Comparison of ENCODE assay signal across 14 cellular contexts in the genomic region with DNA sequence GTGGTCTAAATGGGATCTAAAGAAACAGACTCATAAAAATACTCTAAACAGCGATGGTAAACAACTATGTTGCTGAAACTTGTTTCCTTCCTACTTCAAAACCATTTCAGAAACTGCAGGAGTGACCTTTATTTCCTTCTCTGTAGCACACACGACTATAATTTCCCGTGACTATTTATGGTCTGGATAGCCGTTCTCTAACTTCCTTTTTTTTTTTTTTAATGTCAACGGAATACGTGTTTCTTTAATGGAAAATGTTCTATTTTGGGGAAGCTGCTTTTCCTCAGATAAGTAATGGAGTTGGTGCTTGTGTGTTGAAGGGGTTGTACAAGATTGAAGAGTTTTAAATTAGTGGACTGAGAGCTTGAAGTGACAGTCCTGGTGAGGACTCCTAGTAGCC.
A peak's percentile ranks its signal among the peaks of the same experiment; 100 is the strongest.
DNase-seq lines count a peak whose midpoint lies in the region; ATAC-seq, FAIRE-seq and TF ChIP-seq lines count a peak whose summit lies in the region.
"Had no signal": no experiment of that assay in that cellular context is flagged by ENCODE, and none has a peak within 500 bp of the region (broad histone marks: within the 10 kb centered on the region; RNA-seq: fewer than 3 reads in every experiment).

No MANE protein-coding gene starts in this region.

- ATAC-seq in natural killer cell (no peak), GM21717 (IDR thresholded peaks at IDR 0.05; ENCODE audit: unreplicated experiment) (no peak)
- ATAC-seq in natural killer cell treated with Interleukin-12 subunit alpha and Interleukin-12 subunit beta and Interleukin-15 and Interleukin-18, amount 100 ng/mL, for 72 hours = no peak
- ATAC-seq: foreskin keratinocyte had no signal

- TF ChIP-seq CTCF in natural killer cell (IDR thresholded peaks at IDR 0.05) = no peak
- no peak for TF ChIP-seq CTCF in coronary artery (IDR thresholded peaks at IDR 0.05)
- no peak for TF ChIP-seq CTCF in mesothelial cell of epicardium (IDR thresholded peaks at IDR 0.05; ENCODE audit: unreplicated experiment)

- no peaks in the 10 kb centered on the region for H3K27me3 Mint-ChIP-seq in natural killer cell (ENCODE audit: low read depth in 2 of 2)
- no peaks in the 10 kb centered on the region for H3K27me3 Mint-ChIP-seq in natural killer cell treated with Interleukin-12 subunit alpha and Interleukin-12 subunit beta and Interleukin-15 and Interleukin-18, amount 100 ng/mL, for 72 hours
- H3K27me3 Mint-ChIP-seq in mesothelial cell of epicardium (ENCODE audit: low read depth) = no peaks in the 10 kb centered on the region

- DNase-seq in natural killer cell (no peak), coronary artery (ENCODE audit: low spot score) (no peak), mesothelial cell of epicardium (ENCODE audit: low spot score in 2 of 2, unreplicated experiment in 2 of 2) (no peak), NCI-H748 treated with DMSO at 0.1 percent for 48 hours (lab: John Stamatoyannopoulos, UW) (no peak), NCI-H526 treated with DMSO at 0.1 percent for 48 hours (lab: John Stamatoyannopoulos, UW) (no peak), urothelium cell line (ENCODE audit: low spot score) (no peak)
- DNase-seq in natural killer cell treated with Interleukin-12 subunit alpha and Interleukin-12 subunit beta and Interleukin-15 and Interleukin-18, amount 100 ng/mL, for 72 hours (ENCODE audit: low spot score) = no peak
- DNase-seq: DMS79, foreskin keratinocyte, NCI-H345 had no signal

- H3K4me3 ChIP-seq in coronary artery = no peak overlapping the region
- H3K4me3 ChIP-seq: smooth muscle cell had no signal

- FAIRE-seq in urothelium cell line (lab: Jason Lieb, UNC) = no peak
- FAIRE-seq: bronchial epithelial cell had no signal

- intact Hi-C loops in natural killer cell (cut with micrococcal nuclease) = no loop called here

- H3K4me1 Mint-ChIP-seq in natural killer cell (peaks cover 5% of the 10 kb centered on the region in 2 donors), mesothelial cell of epicardium (peaks cover 39% of the 10 kb centered on the region)
- no peaks in the 10 kb centered on the region for H3K4me1 Mint-ChIP-seq in natural killer cell treated with Interleukin-12 subunit alpha and Interleukin-12 subunit beta and Interleukin-15 and Interleukin-18, amount 100 ng/mL, for 72 hours (ENCODE audit: low read depth in 2 of 2)

- peak overlapping the region; percentile 60 to 78 for H3K27ac ChIP-seq in coronary artery
- H3K27ac ChIP-seq: foreskin keratinocyte had no signal

- H3K27ac Mint-ChIP-seq in natural killer cell (no peak overlapping the region), mesothelial cell of epicardium (peak overlapping the region; percentile 67)
- no peak overlapping the region for H3K27ac Mint-ChIP-seq in natural killer cell treated with Interleukin-12 subunit alpha and Interleukin-12 subunit beta and Interleukin-15 and Interleukin-18, amount 100 ng/mL, for 72 hours
- H3K27ac Mint-ChIP-seq: T-helper 1 cell treated with Interleukin-12 subunit alpha and Interleukin-12 subunit beta and Interleukin-4 antibody, amounts not matched to agents 30 μg/mL and 1 μg/mL, for 36 hours had no signal

- H3K4me3 Mint-ChIP-seq in natural killer cell = peak overlapping the region; percentile 17
- H3K4me3 Mint-ChIP-seq in natural killer cell treated with Interleukin-12 subunit alpha and Interleukin-12 subunit beta and Interleukin-15 and Interleukin-18, amount 100 ng/mL, for 72 hours = no peak overlapping the region
- H3K4me3 Mint-ChIP-seq in mesothelial cell of epicardium = no peak overlapping the region
- H3K4me3 Mint-ChIP-seq: T-helper 1 cell treated with Interleukin-12 subunit alpha and Interleukin-12 subunit beta and Interleukin-4 antibody, amounts not matched to agents 30 μg/mL and 1 μg/mL, for 36 hours had no signal

- H3K36me3 Mint-ChIP-seq in natural killer cell = no peaks in the 10 kb centered on the region
- H3K36me3 Mint-ChIP-seq in natural killer cell treated with Interleukin-12 subunit alpha and Interleukin-12 subunit beta and Interleukin-15 and Interleukin-18, amount 100 ng/mL, for 72 hours = no peaks in the 10 kb centered on the region
- peaks cover 3% of the 10 kb centered on the region for H3K36me3 Mint-ChIP-seq in mesothelial cell of epicardium

- H3K9me3 Mint-ChIP-seq in natural killer cell (no peaks in the 10 kb centered on the region), mesothelial cell of epicardium (no peaks in the 10 kb centered on the region)
- H3K9me3 Mint-ChIP-seq in natural killer cell treated with Interleukin-12 subunit alpha and Interleukin-12 subunit beta and Interleukin-15 and Interleukin-18, amount 100 ng/mL, for 72 hours = no peaks in the 10 kb centered on the region
- H3K9me3 Mint-ChIP-seq: T-helper 1 cell treated with Interleukin-12 subunit alpha and Interleukin-12 subunit beta and Interleukin-4 antibody, amounts not matched to agents 30 μg/mL and 1 μg/mL, for 36 hours had no signal
